In the genomic region with DNA sequence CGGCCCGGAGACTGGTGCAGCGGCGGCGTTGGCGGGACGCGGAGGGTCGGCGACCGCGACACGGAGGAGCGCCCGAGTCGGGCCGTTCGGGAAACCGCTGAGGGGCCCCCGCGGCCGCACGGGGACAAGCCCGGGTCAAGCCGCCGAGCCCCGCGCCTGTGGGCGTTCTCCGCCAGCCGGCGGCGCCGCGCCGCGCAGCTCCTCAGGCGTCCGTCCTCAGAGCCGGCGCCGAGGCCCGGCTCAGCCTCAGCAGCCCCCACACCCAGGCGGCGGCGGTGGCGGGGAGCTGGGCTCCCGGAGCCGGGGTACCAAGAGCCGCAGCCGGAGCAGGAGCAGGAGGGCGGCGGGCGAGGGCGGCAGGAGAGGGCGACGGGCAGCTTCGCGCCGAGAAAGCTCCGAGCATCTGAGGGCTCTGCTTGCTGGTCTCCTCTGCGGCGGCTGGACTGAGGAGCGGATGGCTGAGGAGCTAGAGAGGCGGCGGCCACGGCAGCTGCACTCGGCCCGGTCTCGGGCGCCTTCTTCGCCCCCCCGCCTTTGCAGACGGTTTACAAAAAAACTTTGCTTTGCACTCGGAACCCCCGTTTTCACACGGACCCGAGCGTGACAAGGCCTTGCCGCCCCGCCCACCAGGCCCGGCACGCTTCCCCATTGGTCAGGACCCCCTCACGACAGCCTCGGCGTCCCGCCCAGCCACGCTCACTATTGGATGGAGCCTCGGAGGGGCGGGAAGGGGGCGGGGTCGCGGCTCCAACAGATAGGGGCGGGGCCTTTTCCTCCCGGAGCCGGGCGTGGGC, we compare ENCODE assay signal across 8 cellular contexts. TPM values are rescaled to one million over a fixed set of nuclear protein-coding genes. Genes with fewer than 3 reads are reported as not detected.
DNase-seq lines count a peak whose midpoint lies in the region; ATAC-seq and TF ChIP-seq lines count a peak whose summit lies in the region.

A gene with protein sequence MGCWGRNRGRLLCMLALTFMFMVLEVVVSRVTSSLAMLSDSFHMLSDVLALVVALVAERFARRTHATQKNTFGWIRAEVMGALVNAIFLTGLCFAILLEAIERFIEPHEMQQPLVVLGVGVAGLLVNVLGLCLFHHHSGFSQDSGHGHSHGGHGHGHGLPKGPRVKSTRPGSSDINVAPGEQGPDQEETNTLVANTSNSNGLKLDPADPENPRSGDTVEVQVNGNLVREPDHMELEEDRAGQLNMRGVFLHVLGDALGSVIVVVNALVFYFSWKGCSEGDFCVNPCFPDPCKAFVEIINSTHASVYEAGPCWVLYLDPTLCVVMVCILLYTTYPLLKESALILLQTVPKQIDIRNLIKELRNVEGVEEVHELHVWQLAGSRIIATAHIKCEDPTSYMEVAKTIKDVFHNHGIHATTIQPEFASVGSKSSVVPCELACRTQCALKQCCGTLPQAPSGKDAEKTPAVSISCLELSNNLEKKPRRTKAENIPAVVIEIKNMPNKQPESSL (minus strand): TSS at position 522 of the 794 bp plus-strand sequence. CDS start 549 bp downstream, outside the sequence.

- intact Hi-C loops in activated naive CD4-positive, alpha-beta T cell treated with anti-CD3 and anti-CD28 coated beads for 36 hours (cut with micrococcal nuclease): loop anchor here (1.0 to 10.0 kb wide), 15 partner anchors 44 to 1814 kb away; a partner anchor contains a TSS

- H3K4me1 ChIP-seq in gastroesophageal sphincter: peaks cover 0 to 71% (median 11%) of the 10 kb centered on the region in 3 donors
- peaks cover 41% of the 10 kb centered on the region for H3K4me1 ChIP-seq in suprapubic skin

- H3K27ac Mint-ChIP-seq in activated naive CD4-positive, alpha-beta T cell treated with anti-CD3 and anti-CD28 coated beads for 36 hours: peak within 1 kb of the TSS; percentile 75

- H3K36me3 Mint-ChIP-seq in activated naive CD4-positive, alpha-beta T cell treated with anti-CD3 and anti-CD28 coated beads for 36 hours (ENCODE audit: low read depth): peaks cover 4% of the 10 kb centered on the region

- TF ChIP-seq POLR2A in gastroesophageal sphincter (IDR thresholded peaks at IDR 0.05) (peak; percentile 81 to 88), suprapubic skin (IDR thresholded peaks at IDR 0.05) (peak in 1 of 2 donors; percentile 83)

- H3K36me3 ChIP-seq in gastroesophageal sphincter (peaks cover 0 to 17% of the 10 kb centered on the region in 2 donors), suprapubic skin (peaks cover 8% of the 10 kb centered on the region)

- H3K4me3 Mint-ChIP-seq in activated naive CD4-positive, alpha-beta T cell treated with anti-CD3 and anti-CD28 coated beads for 36 hours: peak within 1 kb of the TSS; percentile 90

- WGBS in gastroesophageal sphincter (ENCODE audit: low coverage in 1 of 2), 2 donors: no CpG with 5 or more reads among the region's 97 CpGs
- under 1% methylated on average over 32 of the region's 97 CpGs for WGBS in suprapubic skin

- in situ Hi-C loops in SK-MEL-5 (cut with HindIII; ENCODE audit: low pct_unique_long_range_greater_than_20kb, low sequenced_read_pairs): no loop called here

- POLR2A ChIA-PET in HEK293T (lab: Yijun Ruan, JAX): interaction anchor here (1.0 to 1.4 kb wide), 5 partner anchors 12 to 456 kb away, joined by 3 to 4 read pairs (median 3); a partner anchor contains a TSS

- H3K4me1 Mint-ChIP-seq in activated naive CD4-positive, alpha-beta T cell treated with anti-CD3 and anti-CD28 coated beads for 36 hours (ENCODE audit: low read depth): peaks cover 31% of the 10 kb centered on the region

- no peak for TF ChIP-seq EP300 in gastroesophageal sphincter (IDR thresholded peaks at IDR 0.05)
- no peak for TF ChIP-seq EP300 in suprapubic skin (IDR thresholded peaks at IDR 0.05)

- peak; percentile 93 for DNase-seq in GF-D8 (lab: John Stamatoyannopoulos, UW)
- DNase-seq in HEK293T (ENCODE audit: extremely low spot score): peak; percentile 99
- DNase-seq in MV-4-11 (lab: John Stamatoyannopoulos, UW): peak; percentile 98
- peak; percentile 96 for DNase-seq in SK-MEL-5 (ENCODE audit: low read depth, low spot score)
- peak; percentile 99 for DNase-seq in activated naive CD4-positive, alpha-beta T cell treated with anti-CD3 and anti-CD28 coated beads for 36 hours
- peak; percentile 77 to 100 (median 98) for DNase-seq in nucleus accumbens (lab: John Stamatoyannopoulos, UW)
- DNase-seq in suprapubic skin (ENCODE audit: low spot score in 2 of 2): peak; percentile 100

- peak within 1 kb of the TSS; percentile 59 to 93 for H3K4me3 ChIP-seq in gastroesophageal sphincter
- H3K4me3 ChIP-seq in suprapubic skin: peak within 1 kb of the TSS; percentile 98

- H3K27me3 ChIP-seq in gastroesophageal sphincter: no peaks in the 10 kb centered on the region
- no peaks in the 10 kb centered on the region for H3K27me3 ChIP-seq in suprapubic skin

- no peaks in the 10 kb centered on the region for H3K9me3 Mint-ChIP-seq in activated naive CD4-positive, alpha-beta T cell treated with anti-CD3 and anti-CD28 coated beads for 36 hours

- peak; percentile 98 for ATAC-seq in gastroesophageal sphincter

- no peaks in the 10 kb centered on the region for H3K9me3 ChIP-seq in gastroesophageal sphincter
- no peaks in the 10 kb centered on the region for H3K9me3 ChIP-seq in suprapubic skin

- H3K27ac ChIP-seq in gastroesophageal sphincter (peak within 1 kb of the TSS; percentile 72 to 97 (median 96)), suprapubic skin (peak within 1 kb of the TSS; percentile 95)

- TF ChIP-seq CTCF in gastroesophageal sphincter (IDR thresholded peaks at IDR 0.05) (peak in 2 of 4 experiments; percentile 12 to 15), suprapubic skin (IDR thresholded peaks at IDR 0.05) (no peak)

- CTCF ChIA-PET in HEK293T (lab: Yijun Ruan, JAX): interaction anchor here (1.1 to 1.2 kb wide), 2 partner anchors 21 to 46 kb away, joined by 3 read pairs; no protein-coding TSS in a partner anchor
- CTCF ChIA-PET in activated naive CD4-positive, alpha-beta T cell treated with anti-CD3 and anti-CD28 coated beads for 36 hours (lab: Charles Lee): interaction anchor here (0.7 to 2.7 kb wide), 6 partner anchors 10 to 76 kb away, joined by 3 to 9 read pairs (median 4); no protein-coding TSS in a partner anchor

- H3K27me3 Mint-ChIP-seq in activated naive CD4-positive, alpha-beta T cell treated with anti-CD3 and anti-CD28 coated beads for 36 hours (ENCODE audit: low read depth): no peaks in the 10 kb centered on the region

TF ChIP-seq in HEK293T, 16 proteins besides CTCF, POLR2A, EP300 and RAD21:
- TF ChIP-seq SP1 (IDR thresholded peaks at IDR 0.05) (peak; percentile 73), ELF4 (IDR thresholded peaks at IDR 0.05) (no peak), ARNT (IDR thresholded peaks at IDR 0.05) (no peak), CTBP1 (IDR thresholded peaks at IDR 0.05; ENCODE audit: borderline replicate concordance) (no peak), L3MBTL2 (conservative IDR thresholded peaks at IDR 0.05) (no peak), FOXK2 (IDR thresholded peaks at IDR 0.05) (no peak), FOXM1 (IDR thresholded peaks at IDR 0.05; ENCODE audit: borderline replicate concordance) (no peak), LEF1 (IDR thresholded peaks at IDR 0.05; ENCODE audit: borderline replicate concordance) (0 out of 2 replicates have a peak, but pooled peaks have one; percentile 57)

RNA-seq across cellular contexts. Expression of the gene that starts here (rescaled TPM):
- total RNA-seq in SK-MEL-5 (2014; rRNA removed; shearing (Covaris generic)): 28.2 and 28.8 TPM in 2 replicates
- 18.2 and 23.1 TPM in 2 replicates for polyA plus RNA-seq in SK-MEL-5 (2015; cell fraction: cytosol; rRNA removed)
- 18.4 and 20.8 TPM in 2 replicates for polyA plus RNA-seq in SK-MEL-5 (2015; cell fraction: nucleus; rRNA removed)
- 1 to 10 TPM; 4.4 to 4.7 TPM for total RNA-seq in activated naive CD4-positive, alpha-beta T cell treated with anti-CD3 and anti-CD28 coated beads for 36 hours
- total RNA-seq in gastroesophageal sphincter (10 to 100 TPM; 10.1 to 17.3 (median 13.0) TPM), suprapubic skin (10 to 100 TPM in 3 of 4 donors, 1 to 10 TPM in 1; 8.9 to 42.5 (median 29.8) TPM)

Comparison
In these comparisons a context has a peak if more than half of its experiments do, and no peak if none do; other contexts are left out.
1. Peak in every context shown above with its lines: DNase-seq, ATAC-seq, H3K4me3 ChIP-seq and H3K27ac ChIP-seq.